15 cellular contexts compared by ENCODE assay signal in genomic region chr5:64834611-64835010, GRCh38.
"Had no signal": no experiment of that assay in that cellular context is flagged by ENCODE, and none has a peak within 500 bp of the region (broad histone marks: within the 10 kb centered on the region; RNA-seq: fewer than 3 reads in every experiment).

No MANE protein-coding gene starts in this region.

- H3K9me3 ChIP-seq: pancreas, sigmoid colon, thyroid gland, uterus had no signal

- DNase-seq: activated CD4-positive, alpha-beta T cell treated with anti-CD3 and anti-CD28 coated beads for 48 hours; activated CD8-positive, alpha-beta memory T cell treated with anti-CD3 and anti-CD28 coated beads, Interleukin-2, amount 50 U/mL, for 4 hours; activated CD8-positive, alpha-beta T cell treated with anti-CD3 and anti-CD28 coated beads, Interleukin-2, amount 10 ng/mL, durations not matched to agents 7 days and 5 days; activated gamma-delta T cell; activated T-cell treated with anti-CD3 and anti-CD28 coated beads, Interleukin-2, amount 50 U/mL, for 72 hours; aorta; erythroblast; left cardiac atrium; naive B cell; pancreas; sigmoid colon; stimulated activated naive B cell treated with anti-CD40 and anti-IgM and Interleukin-4, amounts not matched to agents 10 μg/mL and 1 μg/mL and 100 μg/mL, for 72 hours; thyroid gland; uterus had no signal

- H3K4me1 ChIP-seq: pancreas, thyroid gland had no signal

- H3K27me3 ChIP-seq: cardiac muscle cell, pancreas, sigmoid colon, thyroid gland, uterus had no signal

- ATAC-seq: activated CD8-positive, alpha-beta T cell treated with anti-CD3 and anti-CD28 coated beads, Interleukin-2, amount 10 ng/mL, durations not matched to agents 7 days and 5 days; activated T-cell treated with anti-CD3 and anti-CD28 coated beads, Interleukin-2, amount 50 U/mL, for 72 hours; left cardiac atrium; pancreas; stimulated activated naive B cell treated with anti-CD40 and anti-IgM and Interleukin-4, amounts not matched to agents 10 μg/mL and 1 μg/mL and 100 μg/mL, for 72 hours had no signal

- H3K27ac ChIP-seq: cardiac muscle cell, pancreas, sigmoid colon, thyroid gland had no signal

- H3K4me3 ChIP-seq: cardiac muscle cell, pancreas, sigmoid colon, thyroid gland, uterus had no signal

- H3K36me3 ChIP-seq: cardiac muscle cell, pancreas, sigmoid colon, thyroid gland, uterus had no signal
